In the genomic region with DNA sequence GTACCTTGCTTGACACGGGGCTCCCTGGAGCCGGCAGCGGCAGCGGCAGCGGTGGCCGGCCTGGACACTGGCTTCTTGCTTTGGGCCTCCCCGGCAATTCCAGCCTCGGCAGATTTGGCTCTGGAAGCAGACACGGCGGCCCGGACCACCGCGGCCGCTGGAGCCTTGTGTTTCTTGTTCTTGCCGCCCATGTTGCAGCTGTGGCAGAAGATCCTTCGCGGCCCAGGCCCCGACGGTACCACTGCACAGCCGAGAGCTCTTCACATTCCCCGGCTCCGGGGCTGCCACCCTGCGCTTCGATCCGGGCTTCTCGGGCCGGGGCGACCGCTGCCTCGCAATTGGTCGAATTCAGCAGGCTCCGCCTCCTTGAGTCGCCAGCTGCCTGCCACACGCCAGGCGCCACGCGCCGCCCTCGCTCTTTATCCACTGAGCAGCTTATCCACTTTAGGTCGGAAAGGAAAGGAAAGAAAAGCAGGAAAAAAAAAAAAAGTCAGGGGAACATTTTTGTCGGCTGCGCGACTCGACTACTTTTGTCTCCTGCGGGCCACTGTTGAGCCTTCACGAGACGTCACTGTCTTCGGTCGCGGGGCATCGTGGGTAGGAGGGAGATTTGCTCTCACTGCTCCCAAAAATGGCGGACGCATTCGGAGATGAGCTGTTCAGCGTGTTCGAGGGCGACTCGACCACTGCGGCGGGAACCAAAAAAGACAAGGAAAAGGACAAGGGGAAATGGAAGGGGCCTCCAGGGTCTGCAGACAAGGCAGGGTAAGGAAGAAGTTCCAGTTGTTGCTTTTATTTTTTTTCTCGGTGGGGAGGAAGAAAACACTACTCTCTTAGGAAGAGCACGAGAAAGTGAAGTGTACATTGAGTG, we compare ENCODE assay signal across 1 cellular context.
A peak's percentile ranks its signal among the peaks of the same experiment; 100 is the strongest.
TF ChIP-seq lines count a peak whose summit lies in the region.

Gene DHX29, minus strand, starts transcription at position 312 of the 871 bp plus-strand sequence. Its CDS starts 121 bp downstream, at position 191.
Gene MTREX, plus strand, starts transcription at position 607 of the 871 bp plus-strand sequence. Its CDS starts 25 bp downstream, at position 632.

TF ChIP-seq in HepG2, 621 proteins besides CTCF, POLR2A, EP300 and RAD21 (continued from another document and continues in another):
- TF ChIP-seq, protein P1, sequence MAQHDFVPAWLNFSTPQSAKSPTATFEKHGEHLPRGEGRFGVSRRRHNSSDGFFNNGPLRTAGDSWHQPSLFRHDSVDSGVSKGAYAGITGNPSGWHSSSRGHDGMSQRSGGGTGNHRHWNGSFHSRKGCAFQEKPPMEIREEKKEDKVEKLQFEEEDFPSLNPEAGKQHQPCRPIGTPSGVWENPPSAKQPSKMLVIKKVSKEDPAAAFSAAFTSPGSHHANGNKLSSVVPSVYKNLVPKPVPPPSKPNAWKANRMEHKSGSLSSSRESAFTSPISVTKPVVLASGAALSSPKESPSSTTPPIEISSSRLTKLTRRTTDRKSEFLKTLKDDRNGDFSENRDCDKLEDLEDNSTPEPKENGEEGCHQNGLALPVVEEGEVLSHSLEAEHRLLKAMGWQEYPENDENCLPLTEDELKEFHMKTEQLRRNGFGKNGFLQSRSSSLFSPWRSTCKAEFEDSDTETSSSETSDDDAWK (CRISPR knock-in tag; IDR thresholded peaks at IDR 0.05), result no peak
- TF ChIP-seq TBP (CRISPR knock-in tag; IDR thresholded peaks at IDR 0.05) (0 out of 2 replicates have a peak, but pooled peaks have one; percentile 27), NFRKB (IDR thresholded peaks at IDR 0.05) (peak; percentile 80; the same call in 1 of the 2 replicates), SMYD3 (CRISPR knock-in tag; IDR thresholded peaks at IDR 0.05) (0 out of 2 replicates have a peak, but pooled peaks have one; percentile 19), POLR2AphosphoS5 (IDR thresholded peaks at IDR 0.05; ENCODE audit: low read depth, low read length) (peak; percentile 92), FOXA1 (IDR thresholded peaks at IDR 0.05) (no peak), FOXA1 (CRISPR knock-in tag; IDR thresholded peaks at IDR 0.05) (no peak), ZNF546 (CRISPR knock-in tag; conservative IDR thresholded peaks at IDR 0.05) (no peak), ZNF775 (CRISPR knock-in tag; IDR thresholded peaks at IDR 0.05; ENCODE audit: borderline replicate concordance) (0 out of 2 replicates have a peak, but pooled peaks have one; percentile 45), NONO (IDR thresholded peaks at IDR 0.05) (no peak), NONO (CRISPR knock-in tag; conservative IDR thresholded peaks at IDR 0.05) (peak; percentile 22; the same call in 1 of the 2 replicates), ZNF883 (CRISPR knock-in tag; IDR thresholded peaks at IDR 0.05; ENCODE audit: not compliant biosample characterization) (peak; percentile 43), NFYB (CRISPR knock-in tag; IDR thresholded peaks at IDR 0.05) (peak; percentile 84), ZNF414 (CRISPR knock-in tag; IDR thresholded peaks at IDR 0.05) (peak; percentile 60; the same call in 1 of the 2 replicates), HDAC1 (CRISPR knock-in tag; IDR thresholded peaks at IDR 0.05) (peak; percentile 80), MAF1 (CRISPR knock-in tag; IDR thresholded peaks at IDR 0.05; ENCODE audit: borderline replicate concordance) (no peak), HOXA7 (CRISPR knock-in tag; IDR thresholded peaks at IDR 0.05) (no peak), ZNF431 (CRISPR knock-in tag; IDR thresholded peaks at IDR 0.05; ENCODE audit: borderline replicate concordance, low read depth) (no peak), ZNF777 (CRISPR knock-in tag; IDR thresholded peaks at IDR 0.05) (peak; percentile 93; the same call in 1 of the 2 replicates), NPAS2 (CRISPR knock-in tag; IDR thresholded peaks at IDR 0.05; ENCODE audit: borderline replicate concordance) (no peak), CREB1 (IDR thresholded peaks at IDR 0.05) (peak; percentile 80), CREB1 (CRISPR knock-in tag; IDR thresholded peaks at IDR 0.05) (peak; percentile 97), ISX (CRISPR knock-in tag; conservative IDR thresholded peaks at IDR 0.05) (no peak), ZNF143 (CRISPR knock-in tag; IDR thresholded peaks at IDR 0.05) (peak; percentile 92), TOE1 (CRISPR knock-in tag; IDR thresholded peaks at IDR 0.05) (peak; percentile 27; the same call in 1 of the 2 replicates), HOXA3 (CRISPR knock-in tag; IDR thresholded peaks at IDR 0.05) (peak; percentile 88), ELF4 (CRISPR knock-in tag; IDR thresholded peaks at IDR 0.05; ENCODE audit: borderline replicate concordance) (peak; percentile 73; the same call in 1 of the 2 replicates), ZNF780A (CRISPR knock-in tag; IDR thresholded peaks at IDR 0.05) (0 out of 2 replicates have a peak, but pooled peaks have one; percentile 65), ZNF350 (CRISPR knock-in tag; IDR thresholded peaks at IDR 0.05; ENCODE audit: borderline replicate concordance, low read depth) (peak; percentile 86), ZBTB2 (CRISPR knock-in tag; IDR thresholded peaks at IDR 0.05; ENCODE audit: low read depth) (no peak), GATAD1 (CRISPR knock-in tag; IDR thresholded peaks at IDR 0.05) (peak; percentile 91), CBFB (CRISPR knock-in tag; IDR thresholded peaks at IDR 0.05) (no peak; the same call in 1 of the 2 replicates), ZNF615 (CRISPR knock-in tag; IDR thresholded peaks at IDR 0.05; ENCODE audit: borderline replicate concordance) (0 out of 2 replicates have a peak, but pooled peaks have one; percentile 47), FUBP1 (CRISPR knock-in tag; IDR thresholded peaks at IDR 0.05; ENCODE audit: borderline replicate concordance) (no peak), TOPORS (CRISPR knock-in tag; IDR thresholded peaks at IDR 0.05) (no peak), ZIK1 (CRISPR knock-in tag; IDR thresholded peaks at IDR 0.05; ENCODE audit: borderline replicate concordance, low read depth) (0 out of 2 replicates have a peak, but pooled peaks have one; percentile 40), PRMT3 (CRISPR knock-in tag; IDR thresholded peaks at IDR 0.05; ENCODE audit: borderline replicate concordance, low read depth) (no peak)
- TF ChIP-seq, protein P2, sequence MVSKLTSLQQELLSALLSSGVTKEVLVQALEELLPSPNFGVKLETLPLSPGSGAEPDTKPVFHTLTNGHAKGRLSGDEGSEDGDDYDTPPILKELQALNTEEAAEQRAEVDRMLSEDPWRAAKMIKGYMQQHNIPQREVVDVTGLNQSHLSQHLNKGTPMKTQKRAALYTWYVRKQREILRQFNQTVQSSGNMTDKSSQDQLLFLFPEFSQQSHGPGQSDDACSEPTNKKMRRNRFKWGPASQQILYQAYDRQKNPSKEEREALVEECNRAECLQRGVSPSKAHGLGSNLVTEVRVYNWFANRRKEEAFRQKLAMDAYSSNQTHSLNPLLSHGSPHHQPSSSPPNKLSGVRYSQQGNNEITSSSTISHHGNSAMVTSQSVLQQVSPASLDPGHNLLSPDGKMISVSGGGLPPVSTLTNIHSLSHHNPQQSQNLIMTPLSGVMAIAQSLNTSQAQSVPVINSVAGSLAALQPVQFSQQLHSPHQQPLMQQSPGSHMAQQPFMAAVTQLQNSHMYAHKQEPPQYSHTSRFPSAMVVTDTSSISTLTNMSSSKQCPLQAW (CRISPR knock-in tag; IDR thresholded peaks at IDR 0.05), result peak; percentile 85
- TF ChIP-seq, protein P3, sequence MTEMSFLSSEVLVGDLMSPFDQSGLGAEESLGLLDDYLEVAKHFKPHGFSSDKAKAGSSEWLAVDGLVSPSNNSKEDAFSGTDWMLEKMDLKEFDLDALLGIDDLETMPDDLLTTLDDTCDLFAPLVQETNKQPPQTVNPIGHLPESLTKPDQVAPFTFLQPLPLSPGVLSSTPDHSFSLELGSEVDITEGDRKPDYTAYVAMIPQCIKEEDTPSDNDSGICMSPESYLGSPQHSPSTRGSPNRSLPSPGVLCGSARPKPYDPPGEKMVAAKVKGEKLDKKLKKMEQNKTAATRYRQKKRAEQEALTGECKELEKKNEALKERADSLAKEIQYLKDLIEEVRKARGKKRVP (CRISPR knock-in tag; IDR thresholded peaks at IDR 0.05), result peak in 1 of 2 experiments; percentile 53; a peak in 1 of 4 replicates
- TF ChIP-seq, protein P4, sequence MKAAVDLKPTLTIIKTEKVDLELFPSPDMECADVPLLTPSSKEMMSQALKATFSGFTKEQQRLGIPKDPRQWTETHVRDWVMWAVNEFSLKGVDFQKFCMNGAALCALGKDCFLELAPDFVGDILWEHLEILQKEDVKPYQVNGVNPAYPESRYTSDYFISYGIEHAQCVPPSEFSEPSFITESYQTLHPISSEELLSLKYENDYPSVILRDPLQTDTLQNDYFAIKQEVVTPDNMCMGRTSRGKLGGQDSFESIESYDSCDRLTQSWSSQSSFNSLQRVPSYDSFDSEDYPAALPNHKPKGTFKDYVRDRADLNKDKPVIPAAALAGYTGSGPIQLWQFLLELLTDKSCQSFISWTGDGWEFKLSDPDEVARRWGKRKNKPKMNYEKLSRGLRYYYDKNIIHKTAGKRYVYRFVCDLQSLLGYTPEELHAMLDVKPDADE (CRISPR knock-in tag; IDR thresholded peaks at IDR 0.05), result 0 out of 2 replicates have a peak, but pooled peaks have one; percentile 37
- TF ChIP-seq, protein P5, sequence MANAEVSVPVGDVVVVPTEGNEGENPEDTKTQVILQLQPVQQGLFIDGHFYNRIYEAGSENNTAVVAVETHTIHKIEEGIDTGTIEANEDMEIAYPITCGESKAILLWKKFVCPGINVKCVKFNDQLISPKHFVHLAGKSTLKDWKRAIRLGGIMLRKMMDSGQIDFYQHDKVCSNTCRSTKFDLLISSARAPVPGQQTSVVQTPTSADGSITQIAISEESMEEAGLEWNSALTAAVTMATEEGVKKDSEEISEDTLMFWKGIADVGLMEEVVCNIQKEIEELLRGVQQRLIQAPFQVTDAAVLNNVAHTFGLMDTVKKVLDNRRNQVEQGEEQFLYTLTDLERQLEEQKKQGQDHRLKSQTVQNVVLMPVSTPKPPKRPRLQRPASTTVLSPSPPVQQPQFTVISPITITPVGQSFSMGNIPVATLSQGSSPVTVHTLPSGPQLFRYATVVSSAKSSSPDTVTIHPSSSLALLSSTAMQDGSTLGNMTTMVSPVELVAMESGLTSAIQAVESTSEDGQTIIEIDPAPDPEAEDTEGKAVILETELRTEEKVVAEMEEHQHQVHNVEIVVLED (CRISPR knock-in tag; IDR thresholded peaks at IDR 0.05; ENCODE audit: borderline replicate concordance), result peak; percentile 68; the same call in 1 of the 2 replicates
- TF ChIP-seq, protein P6, sequence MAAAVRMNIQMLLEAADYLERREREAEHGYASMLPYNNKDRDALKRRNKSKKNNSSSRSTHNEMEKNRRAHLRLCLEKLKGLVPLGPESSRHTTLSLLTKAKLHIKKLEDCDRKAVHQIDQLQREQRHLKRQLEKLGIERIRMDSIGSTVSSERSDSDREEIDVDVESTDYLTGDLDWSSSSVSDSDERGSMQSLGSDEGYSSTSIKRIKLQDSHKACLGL (CRISPR knock-in tag; IDR thresholded peaks at IDR 0.05), result peak; percentile 36; the same call in 1 of the 2 replicates
- TF ChIP-seq, protein P7, sequence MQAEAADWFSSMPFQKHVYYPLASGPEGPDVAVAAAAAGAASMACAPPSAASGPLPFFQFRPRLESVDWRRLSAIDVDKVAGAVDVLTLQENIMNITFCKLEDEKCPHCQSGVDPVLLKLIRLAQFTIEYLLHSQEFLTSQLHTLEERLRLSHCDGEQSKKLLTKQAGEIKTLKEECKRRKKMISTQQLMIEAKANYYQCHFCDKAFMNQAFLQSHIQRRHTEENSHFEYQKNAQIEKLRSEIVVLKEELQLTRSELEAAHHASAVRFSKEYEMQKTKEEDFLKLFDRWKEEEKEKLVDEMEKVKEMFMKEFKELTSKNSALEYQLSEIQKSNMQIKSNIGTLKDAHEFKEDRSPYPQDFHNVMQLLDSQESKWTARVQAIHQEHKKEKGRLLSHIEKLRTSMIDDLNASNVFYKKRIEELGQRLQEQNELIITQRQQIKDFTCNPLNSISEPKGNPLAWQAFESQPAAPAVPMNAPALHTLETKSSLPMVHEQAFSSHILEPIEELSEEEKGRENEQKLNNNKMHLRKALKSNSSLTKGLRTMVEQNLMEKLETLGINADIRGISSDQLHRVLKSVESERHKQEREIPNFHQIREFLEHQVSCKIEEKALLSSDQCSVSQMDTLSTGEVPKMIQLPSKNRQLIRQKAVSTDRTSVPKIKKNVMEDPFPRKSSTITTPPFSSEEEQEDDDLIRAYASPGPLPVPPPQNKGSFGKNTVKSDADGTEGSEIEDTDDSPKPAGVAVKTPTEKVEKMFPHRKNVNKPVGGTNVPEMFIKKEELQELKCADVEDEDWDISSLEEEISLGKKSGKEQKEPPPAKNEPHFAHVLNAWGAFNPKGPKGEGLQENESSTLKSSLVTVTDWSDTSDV (CRISPR knock-in tag; IDR thresholded peaks at IDR 0.05), result peak; percentile 93; the same call in 1 of the 2 replicates
